In genomic region chr6:1561355-1561754, GRCh38 we compare ENCODE assay signal across 24 cellular contexts. TPM values are rescaled to one million over a fixed set of nuclear protein-coding genes. Genes with fewer than 3 reads are reported as not detected.
DNase-seq lines count a peak whose midpoint lies in the region; ATAC-seq, FAIRE-seq and TF ChIP-seq lines count a peak whose summit lies in the region.
"Had no signal": no experiment of that assay in that cellular context is flagged by ENCODE, and none has a peak within 500 bp of the region (broad histone marks: within the 10 kb centered on the region; RNA-seq: fewer than 3 reads in every experiment).

No MANE protein-coding gene starts in this region.

- peaks cover 7% of the 10 kb centered on the region for H3K4me1 Mint-ChIP-seq in osteocyte (ENCODE audit: unreplicated experiment)
- H3K4me1 Mint-ChIP-seq: B cell had no signal

- H3K4me3 ChIP-seq in esophagus muscularis mucosa (no peak overlapping the region), PC-9 (no peak overlapping the region), right lobe of liver (no peak overlapping the region)
- H3K4me3 ChIP-seq: A549; BLaER1 treated with 17β-estradiol and CSF1 and Interleukin-3, amounts not matched to agents 10 nM and 100 nM had no signal

- peak; percentile 14 for FAIRE-seq in GM12892 (lab: Jason Lieb, UNC)
- FAIRE-seq: A549, D721Med, G401.6, GM12891, GM18507 had no signal

- TF ChIP-seq POLR2A in GM12892 (IDR thresholded peaks at IDR 0.05; ENCODE audit: low read depth, low read length), result no peak
- TF ChIP-seq POLR2A in esophagus muscularis mucosa (IDR thresholded peaks at IDR 0.05; ENCODE audit: low read depth), result no peak
- no peak for TF ChIP-seq POLR2A in right lobe of liver (IDR thresholded peaks at IDR 0.05)

- no TSS peak for BruUV-seq in PC-9 (replicated peaks; lab: Mats Ljungman, UMichigan)

- H3K4me3 Mint-ChIP-seq in osteocyte (ENCODE audit: unreplicated experiment), result no peak overlapping the region
- H3K4me3 Mint-ChIP-seq: B cell; CD4-positive, alpha-beta T cell; CD8-positive, alpha-beta T cell had no signal

- TF ChIP-seq CTCF in esophagus muscularis mucosa (IDR thresholded peaks at IDR 0.05) (no peak), osteocyte (IDR thresholded peaks at IDR 0.05) (no peak), PC-9 (conservative IDR thresholded peaks at IDR 0.05) (no peak), right lobe of liver (IDR thresholded peaks at IDR 0.05) (no peak)

- intact Hi-C loops in esophagus muscularis mucosa (cut with DNase I) (no loop called here), PC-9 (cut with micrococcal nuclease; ENCODE audit: unreplicated experiment) (no loop called here), right lobe of liver (cut with DNase I) (no loop called here)

- H3K36me3 Mint-ChIP-seq in osteocyte (ENCODE audit: unreplicated experiment), result peaks cover 1% of the 10 kb centered on the region
- H3K36me3 Mint-ChIP-seq: CD8-positive, alpha-beta T cell had no signal

- CTCF ChIA-PET in PC-9 (lab: Charles Lee), result no interaction called here

- H3K9me3 ChIP-seq in esophagus muscularis mucosa (no peaks in the 10 kb centered on the region), PC-9 (ENCODE audit: insufficient read depth, low read depth) (no peaks in the 10 kb centered on the region), right lobe of liver (peaks cover 0 to 3% (median 0%) of the 10 kb centered on the region in 4 donors)
- H3K9me3 ChIP-seq: A549, Caco-2 had no signal

- no peaks in the 10 kb centered on the region for H4K20me1 ChIP-seq in PC-9 (ENCODE audit: insufficient read depth)
- H4K20me1 ChIP-seq: BLaER1 treated with 17β-estradiol and CSF1 and Interleukin-3, amounts not matched to agents 10 nM and 100 nM had no signal

- no peaks in the 10 kb centered on the region for H3K9me2 ChIP-seq in PC-9 (ENCODE audit: insufficient read depth)

- peaks cover 6% of the 10 kb centered on the region for H3K27me3 Mint-ChIP-seq in osteocyte (ENCODE audit: unreplicated experiment)
- H3K27me3 Mint-ChIP-seq: CD4-positive, alpha-beta T cell had no signal

- 89% methylated on average over 2 of the region's 2 CpGs for WGBS in esophagus muscularis mucosa
- WGBS in right lobe of liver (ENCODE audit: insufficient coverage, low coverage, low lambda C conversion rate, missing lambda C conversion rate), result 30% methylated on average over 2 of the region's 2 CpGs

- DNase-seq in GM12892 (ENCODE audit: insufficient read length) (no peak), NCI-H345 treated with DMSO at 0.1 percent for 48 hours (lab: John Stamatoyannopoulos, UW; ENCODE audit: unreplicated experiment) (peak; percentile 37), esophagus muscularis mucosa (ENCODE audit: extremely low spot score) (peak; percentile 45), osteocyte (ENCODE audit: extremely low spot score, unreplicated experiment) (peak; percentile 27), PC-9 (no peak), right lobe of liver (no peak), SHP77 (lab: John Stamatoyannopoulos, UW) (no peak)
- no peak for DNase-seq in activated effector memory CD4-positive, alpha-beta T cell treated with Interleukin-2 at 50 U/mL for 16 hours
- DNase-seq: AML-193; Caco-2; Calu3; CD4-positive, alpha-beta T cell; CD8-positive, alpha-beta T cell; DMS79 treated with DMSO at 0.1 percent for 48 hours; GF-D8 had no signal

- H3K27me3 ChIP-seq in esophagus muscularis mucosa (no peaks in the 10 kb centered on the region), PC-9 (ENCODE audit: insufficient read depth, low read depth) (no peaks in the 10 kb centered on the region), right lobe of liver (no peaks in the 10 kb centered on the region)
- H3K27me3 ChIP-seq: BLaER1 treated with 17β-estradiol and CSF1 and Interleukin-3, amounts not matched to agents 10 nM and 100 nM had no signal

- peaks cover 16% of the 10 kb centered on the region for H3K9me3 Mint-ChIP-seq in osteocyte (ENCODE audit: unreplicated experiment)
- H3K9me3 Mint-ChIP-seq: CD4-positive, alpha-beta T cell; CD8-positive, alpha-beta T cell had no signal

- H3K27ac ChIP-seq in esophagus muscularis mucosa (replicated peaks in 1 of 4) (no peak overlapping the region), PC-9 (no peak overlapping the region), right lobe of liver (no peak overlapping the region)
- H3K27ac ChIP-seq: 22Rv1; A549; BLaER1 treated with 17β-estradiol and CSF1 and Interleukin-3, amounts not matched to agents 10 nM and 100 nM; C4-2B had no signal

- POLR2A ChIA-PET in PC-9 (lab: Charles Lee; ENCODE audit: unreplicated experiment), result interaction anchor here (0.7 kb wide), 1 partner anchor 80 kb away, joined by 3 read pairs; no protein-coding TSS in a partner anchor

- H3K4me1 ChIP-seq in esophagus muscularis mucosa, result no peaks in the 10 kb centered on the region
- no peaks in the 10 kb centered on the region for H3K4me1 ChIP-seq in PC-9 (replicated peaks; ENCODE audit: insufficient read depth)
- H3K4me1 ChIP-seq in right lobe of liver, result no peaks in the 10 kb centered on the region
- H3K4me1 ChIP-seq: A549; BLaER1 treated with 17β-estradiol and CSF1 and Interleukin-3, amounts not matched to agents 10 nM and 100 nM; Caco-2 had no signal

- no peak overlapping the region for H2AFZ ChIP-seq in PC-9

- H3F3A ChIP-seq in PC-9 (ENCODE audit: insufficient read depth, low read depth), result no peaks in the 10 kb centered on the region

- TF ChIP-seq EP300 in esophagus muscularis mucosa (IDR thresholded peaks at IDR 0.05), result no peak

- no peak overlapping the region for H3K27ac Mint-ChIP-seq in osteocyte (ENCODE audit: unreplicated experiment)
- H3K27ac Mint-ChIP-seq: B cell; CD4-positive, alpha-beta T cell; CD8-positive, alpha-beta T cell had no signal

- no peak for ATAC-seq in right lobe of liver
- ATAC-seq: A549; CD8-positive, alpha-beta T cell had no signal

- no peak overlapping the region for H3K4me2 ChIP-seq in PC-9
- H3K4me2 ChIP-seq: A549; BLaER1 treated with 17β-estradiol and CSF1 and Interleukin-3, amounts not matched to agents 10 nM and 100 nM had no signal

- no peaks in the 10 kb centered on the region for H3K79me2 ChIP-seq in PC-9 (ENCODE audit: low read depth)

- no peaks in the 10 kb centered on the region for H3K36me3 ChIP-seq in esophagus muscularis mucosa
- H3K36me3 ChIP-seq in PC-9 (ENCODE audit: low read depth), result no peaks in the 10 kb centered on the region
- H3K36me3 ChIP-seq in right lobe of liver, result no peaks in the 10 kb centered on the region
- H3K36me3 ChIP-seq: BLaER1 treated with 17β-estradiol and CSF1 and Interleukin-3, amounts not matched to agents 10 nM and 100 nM had no signal

RNA-seq across cellular contexts. Expression of gene FOXC1, which starts 48.4 kb away (rescaled TPM):
- polyA plus RNA-seq in GM12892 (2012; ENCODE audit: missing spikeins), result 0.30 TPM
- total RNA-seq in esophagus muscularis mucosa (10 to 100 TPM in 3 of 4 donors, 1 to 10 TPM in 1; 8.7 to 19.7 (median 16.8) TPM), osteocyte (106 and 108 TPM in 2 replicates), PC-9 (2021) (16.2 and 18.6 TPM in 2 replicates), right lobe of liver (under 1 TPM; 0.24 to 0.87 (median 0.50) TPM)
- total RNA-seq: CD4-positive, alpha-beta T cell; CD8-positive, alpha-beta T cell had no signal

Comparison
In these comparisons a context has a peak if more than half of its experiments do, and no peak if none do; other contexts are left out.
1. DNase-seq: peak in NCI-H345 treated with DMSO at 0.1 percent for 48 hours (single experiment), esophagus muscularis mucosa (single experiment) and osteocyte (single experiment); none in GM12892 (single experiment), PC-9 (0 of 2), activated effector memory CD4-positive, alpha-beta T cell treated with Interleukin-2 at 50 U/mL for 16 hours (single experiment), right lobe of liver (0 of 3) and SHP77 (0 of 2).